2 cellular contexts compared by ENCODE assay signal in the genomic region with DNA sequence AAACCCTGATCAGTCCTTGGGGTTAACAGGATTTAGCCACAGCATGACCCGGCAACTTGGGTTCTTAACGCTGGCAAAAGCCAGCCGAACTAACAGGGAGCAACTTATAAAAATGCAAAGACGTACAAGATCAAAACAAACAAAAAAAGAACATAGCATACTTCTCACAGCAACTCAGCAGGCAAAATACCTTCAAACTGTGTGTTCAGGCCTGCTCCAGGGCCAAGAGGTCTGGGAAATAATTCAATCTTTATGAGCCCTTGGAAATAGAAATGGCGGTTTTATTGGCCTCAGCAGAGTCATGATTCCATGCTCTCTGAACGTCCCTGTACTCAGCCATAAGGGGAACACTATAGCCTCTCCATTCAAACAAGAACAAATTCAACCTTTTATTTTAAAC.
TF ChIP-seq lines count a peak whose summit lies in the region.

No MANE protein-coding gene starts in this region.

TF ChIP-seq in HEK293, 187 proteins besides CTCF, POLR2A, EP300 and RAD21 (continued from another document and continues in another):
- TF ChIP-seq MZF1 (tag by site-specific recombination; IDR thresholded peaks at IDR 0.05; ENCODE audit: borderline replicate concordance) (0 out of 2 replicates have a peak, but pooled peaks have one; percentile 23), ZSCAN30 (tag by site-specific recombination; IDR thresholded peaks at IDR 0.05) (0 out of 2 replicates have a peak, but pooled peaks have one; percentile 32), ZNF155 (tag by site-specific recombination; IDR thresholded peaks at IDR 0.05) (no peak), ZNF112 (tag by site-specific recombination; IDR thresholded peaks at IDR 0.05) (no peak), ZNF624 (tag by site-specific recombination; IDR thresholded peaks at IDR 0.05) (no peak), ZNF48 (tag by site-specific recombination; IDR thresholded peaks at IDR 0.05) (no peak), ZNF391 (tag by site-specific recombination; IDR thresholded peaks at IDR 0.05; ENCODE audit: borderline replicate concordance, low read depth) (no peak), ZNF266 (tag by site-specific recombination; IDR thresholded peaks at IDR 0.05; ENCODE audit: low read depth) (no peak), PRDM1 (tag by site-specific recombination; IDR thresholded peaks at IDR 0.05) (no peak)
- TF ChIP-seq, protein P1, sequence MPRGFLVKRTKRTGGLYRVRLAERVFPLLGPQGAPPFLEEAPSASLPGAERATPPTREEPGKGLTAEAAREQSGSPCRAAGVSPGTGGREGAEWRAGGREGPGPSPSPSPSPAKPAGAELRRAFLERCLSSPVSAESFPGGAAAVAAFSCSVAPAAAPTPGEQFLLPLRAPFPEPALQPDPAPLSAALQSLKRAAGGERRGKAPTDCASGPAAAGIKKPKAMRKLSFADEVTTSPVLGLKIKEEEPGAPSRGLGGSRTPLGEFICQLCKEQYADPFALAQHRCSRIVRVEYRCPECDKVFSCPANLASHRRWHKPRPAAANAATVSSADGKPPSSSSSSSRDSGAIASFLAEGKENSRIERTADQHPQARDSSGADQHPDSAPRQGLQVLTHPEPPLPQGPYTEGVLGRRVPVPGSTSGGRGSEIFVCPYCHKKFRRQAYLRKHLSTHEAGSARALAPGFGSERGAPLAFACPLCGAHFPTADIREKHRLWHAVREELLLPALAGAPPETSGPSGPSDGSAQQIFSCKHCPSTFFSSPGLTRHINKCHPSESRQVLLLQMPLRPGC (tag by site-specific recombination; IDR thresholded peaks at IDR 0.05): no peak
- TF ChIP-seq, protein P2, sequence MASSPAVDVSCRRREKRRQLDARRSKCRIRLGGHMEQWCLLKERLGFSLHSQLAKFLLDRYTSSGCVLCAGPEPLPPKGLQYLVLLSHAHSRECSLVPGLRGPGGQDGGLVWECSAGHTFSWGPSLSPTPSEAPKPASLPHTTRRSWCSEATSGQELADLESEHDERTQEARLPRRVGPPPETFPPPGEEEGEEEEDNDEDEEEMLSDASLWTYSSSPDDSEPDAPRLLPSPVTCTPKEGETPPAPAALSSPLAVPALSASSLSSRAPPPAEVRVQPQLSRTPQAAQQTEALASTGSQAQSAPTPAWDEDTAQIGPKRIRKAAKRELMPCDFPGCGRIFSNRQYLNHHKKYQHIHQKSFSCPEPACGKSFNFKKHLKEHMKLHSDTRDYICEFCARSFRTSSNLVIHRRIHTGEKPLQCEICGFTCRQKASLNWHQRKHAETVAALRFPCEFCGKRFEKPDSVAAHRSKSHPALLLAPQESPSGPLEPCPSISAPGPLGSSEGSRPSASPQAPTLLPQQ (tag by site-specific recombination; IDR thresholded peaks at IDR 0.05): no peak
- TF ChIP-seq, protein P3, sequence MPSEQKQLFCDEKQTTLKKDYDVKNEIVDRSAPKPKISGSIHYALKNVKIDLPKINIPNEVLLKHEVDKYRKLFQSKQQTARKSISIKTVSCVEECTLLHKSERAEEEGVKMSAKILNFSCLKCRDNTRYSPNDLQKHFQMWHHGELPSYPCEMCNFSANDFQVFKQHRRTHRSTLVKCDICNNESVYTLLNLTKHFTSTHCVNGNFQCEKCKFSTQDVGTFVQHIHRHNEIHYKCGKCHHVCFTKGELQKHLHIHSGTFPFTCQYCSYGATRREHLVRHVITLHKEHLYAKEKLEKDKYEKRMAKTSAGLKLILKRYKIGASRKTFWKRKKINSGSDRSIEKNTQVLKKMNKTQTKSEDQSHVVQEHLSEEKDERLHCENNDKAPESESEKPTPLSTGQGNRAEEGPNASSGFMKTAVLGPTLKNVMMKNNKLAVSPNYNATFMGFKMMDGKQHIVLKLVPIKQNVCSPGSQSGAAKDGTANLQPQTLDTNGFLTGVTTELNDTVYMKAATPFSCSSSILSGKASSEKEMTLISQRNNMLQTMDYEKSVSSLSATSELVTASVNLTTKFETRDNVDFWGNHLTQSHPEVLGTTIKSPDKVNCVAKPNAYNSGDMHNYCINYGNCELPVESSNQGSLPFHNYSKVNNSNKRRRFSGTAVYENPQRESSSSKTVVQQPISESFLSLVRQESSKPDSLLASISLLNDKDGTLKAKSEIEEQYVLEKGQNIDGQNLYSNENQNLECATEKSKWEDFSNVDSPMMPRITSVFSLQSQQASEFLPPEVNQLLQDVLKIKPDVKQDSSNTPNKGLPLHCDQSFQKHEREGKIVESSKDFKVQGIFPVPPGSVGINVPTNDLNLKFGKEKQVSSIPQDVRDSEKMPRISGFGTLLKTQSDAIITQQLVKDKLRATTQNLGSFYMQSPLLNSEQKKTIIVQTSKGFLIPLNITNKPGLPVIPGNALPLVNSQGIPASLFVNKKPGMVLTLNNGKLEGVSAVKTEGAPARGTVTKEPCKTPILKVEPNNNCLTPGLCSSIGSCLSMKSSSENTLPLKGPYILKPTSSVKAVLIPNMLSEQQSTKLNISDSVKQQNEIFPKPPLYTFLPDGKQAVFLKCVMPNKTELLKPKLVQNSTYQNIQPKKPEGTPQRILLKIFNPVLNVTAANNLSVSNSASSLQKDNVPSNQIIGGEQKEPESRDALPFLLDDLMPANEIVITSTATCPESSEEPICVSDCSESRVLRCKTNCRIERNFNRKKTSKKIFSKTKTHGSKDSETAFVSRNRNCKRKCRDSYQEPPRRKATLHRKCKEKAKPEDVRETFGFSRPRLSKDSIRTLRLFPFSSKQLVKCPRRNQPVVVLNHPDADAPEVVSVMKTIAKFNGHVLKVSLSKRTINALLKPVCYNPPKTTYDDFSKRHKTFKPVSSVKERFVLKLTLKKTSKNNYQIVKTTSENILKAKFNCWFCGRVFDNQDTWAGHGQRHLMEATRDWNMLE (tag by site-specific recombination; conservative IDR thresholded peaks at IDR 0.05; ENCODE audit: low read depth): no peak
- TF ChIP-seq, protein P4, sequence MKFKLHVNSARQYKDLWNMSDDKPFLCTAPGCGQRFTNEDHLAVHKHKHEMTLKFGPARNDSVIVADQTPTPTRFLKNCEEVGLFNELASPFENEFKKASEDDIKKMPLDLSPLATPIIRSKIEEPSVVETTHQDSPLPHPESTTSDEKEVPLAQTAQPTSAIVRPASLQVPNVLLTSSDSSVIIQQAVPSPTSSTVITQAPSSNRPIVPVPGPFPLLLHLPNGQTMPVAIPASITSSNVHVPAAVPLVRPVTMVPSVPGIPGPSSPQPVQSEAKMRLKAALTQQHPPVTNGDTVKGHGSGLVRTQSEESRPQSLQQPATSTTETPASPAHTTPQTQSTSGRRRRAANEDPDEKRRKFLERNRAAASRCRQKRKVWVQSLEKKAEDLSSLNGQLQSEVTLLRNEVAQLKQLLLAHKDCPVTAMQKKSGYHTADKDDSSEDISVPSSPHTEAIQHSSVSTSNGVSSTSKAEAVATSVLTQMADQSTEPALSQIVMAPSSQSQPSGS (tag by site-specific recombination; IDR thresholded peaks at IDR 0.05; ENCODE audit: low read depth): no peak

TF ChIP-seq in WTC11, 78 proteins besides CTCF, POLR2A, EP300 and RAD21 (continued from another document):
- TF ChIP-seq ZSCAN18 (CRISPR knock-in tag; IDR thresholded peaks at IDR 0.05) (no peak), PREB (CRISPR knock-in tag; IDR thresholded peaks at IDR 0.05; ENCODE audit: borderline replicate concordance) (no peak), CBFB (CRISPR knock-in tag; IDR thresholded peaks at IDR 0.05; ENCODE audit: low read depth) (no peak), GRHL2 (CRISPR knock-in tag; IDR thresholded peaks at IDR 0.05; ENCODE audit: insufficient replicate concordance, severe bottlenecking) (no peak), ZNF423 (CRISPR knock-in tag; IDR thresholded peaks at IDR 0.05) (no peak), HMGA2 (CRISPR knock-in tag; IDR thresholded peaks at IDR 0.05) (no peak)
- TF ChIP-seq, protein P5, sequence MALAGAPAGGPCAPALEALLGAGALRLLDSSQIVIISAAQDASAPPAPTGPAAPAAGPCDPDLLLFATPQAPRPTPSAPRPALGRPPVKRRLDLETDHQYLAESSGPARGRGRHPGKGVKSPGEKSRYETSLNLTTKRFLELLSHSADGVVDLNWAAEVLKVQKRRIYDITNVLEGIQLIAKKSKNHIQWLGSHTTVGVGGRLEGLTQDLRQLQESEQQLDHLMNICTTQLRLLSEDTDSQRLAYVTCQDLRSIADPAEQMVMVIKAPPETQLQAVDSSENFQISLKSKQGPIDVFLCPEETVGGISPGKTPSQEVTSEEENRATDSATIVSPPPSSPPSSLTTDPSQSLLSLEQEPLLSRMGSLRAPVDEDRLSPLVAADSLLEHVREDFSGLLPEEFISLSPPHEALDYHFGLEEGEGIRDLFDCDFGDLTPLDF (CRISPR knock-in tag; IDR thresholded peaks at IDR 0.05): no peak
